ENCODE assay signal across 8 cellular contexts in genomic region chr3:101513419-101513986, GRCh38. TPM values are rescaled to one million over a fixed set of nuclear protein-coding genes. Genes with fewer than 3 reads are reported as not detected.
DNase-seq lines count a peak whose midpoint lies in the region; ATAC-seq and TF ChIP-seq lines count a peak whose summit lies in the region.

No MANE protein-coding gene starts in this region.

- H3K9me3 ChIP-seq in SU-DHL-6 (ENCODE audit: insufficient read depth, low read length), result no peaks in the 10 kb centered on the region
- no peaks in the 10 kb centered on the region for H3K9me3 ChIP-seq in esophagus muscularis mucosa
- H3K9me3 ChIP-seq in neutrophil, result no peaks in the 10 kb centered on the region

- H2AFZ ChIP-seq in SU-DHL-6 (ENCODE audit: low read depth, low read length, severe bottlenecking), result peak overlapping the region; percentile 76

- H3F3A ChIP-seq in SU-DHL-6 (ENCODE audit: insufficient read depth), result no peaks in the 10 kb centered on the region; the same call in 1 of the 2 replicates

- in situ Hi-C loops in ACHN (cut with HindIII; ENCODE audit: low pct_ligation_motif_present, low pct_unique_long_range_greater_than_20kb, low sequenced_read_pairs), result no loop called here

- TF ChIP-seq CTCF in SU-DHL-6 (IDR thresholded peaks at IDR 0.05; ENCODE audit: insufficient read depth, low read length, poor library complexity, severe bottlenecking), result no peak
- TF ChIP-seq CTCF in esophagus muscularis mucosa (IDR thresholded peaks at IDR 0.05), result no peak
- no peak for TF ChIP-seq CTCF in neutrophil (IDR thresholded peaks at IDR 0.05)

- ATAC-seq in GM18867 (IDR thresholded peaks at IDR 0.05; ENCODE audit: unreplicated experiment) (peak; percentile 36), HG03066 (IDR thresholded peaks at IDR 0.05; ENCODE audit: low read depth, unreplicated experiment) (peak; percentile 31)

- WGBS in esophagus muscularis mucosa, result 12% methylated on average over 12 of the region's 12 CpGs

- peak overlapping the region; percentile 67 for H3K4me3 ChIP-seq in SU-DHL-6 (ENCODE audit: insufficient read depth, low read length, poor library complexity, severe bottlenecking)
- H3K4me3 ChIP-seq in esophagus muscularis mucosa, result peak overlapping the region; percentile 73 to 97 (median 91)
- peak overlapping the region; percentile 72 to 74 for H3K4me3 ChIP-seq in neutrophil (ENCODE audit: low read depth in 1 of 2, low read length in 1 of 2)

- H3K27me3 ChIP-seq in SU-DHL-6 (ENCODE audit: low read length) (no peaks in the 10 kb centered on the region), esophagus muscularis mucosa (peaks cover 0 to 12% (median 0%) of the 10 kb centered on the region in 4 donors), neutrophil (peaks cover 16% of the 10 kb centered on the region)

- H3K36me3 ChIP-seq in SU-DHL-6 (ENCODE audit: low read length) (no peaks in the 10 kb centered on the region), esophagus muscularis mucosa (no peaks in the 10 kb centered on the region), neutrophil (no peaks in the 10 kb centered on the region)

- H3K27ac ChIP-seq in SU-DHL-6 (ENCODE audit: low read depth, low read length) (peak overlapping the region; percentile 44), esophagus muscularis mucosa (replicated peaks in 1 of 4) (peak overlapping the region; percentile 86 to 97 (median 96)), neutrophil (peak overlapping the region; percentile 89)

- intact Hi-C loops in esophagus muscularis mucosa (cut with DNase I), result loop anchor here (5.0 kb wide), 1 partner anchor 49 kb away; the partner anchor contains the start of gene TRMT10C

- peak overlapping the region; percentile 90 for H3K4me2 ChIP-seq in SU-DHL-6 (ENCODE audit: low read depth, low read length, poor library complexity, severe bottlenecking)

- peak overlapping the region; percentile 71 for H3K9ac ChIP-seq in SU-DHL-6 (ENCODE audit: low read length)

- H4K20me1 ChIP-seq in SU-DHL-6 (ENCODE audit: low read depth, low read length), result no peaks in the 10 kb centered on the region

- H3K4me1 ChIP-seq in esophagus muscularis mucosa (peaks cover 17 to 34% (median 26%) of the 10 kb centered on the region in 4 donors), neutrophil (ENCODE audit: control insufficient read depth in 1 of 2, insufficient read depth in 1 of 2, low read depth in 1 of 2, low read length in 1 of 2) (peaks cover 11 to 15% of the 10 kb centered on the region in 2 experiments)

- peak; percentile 66 for DNase-seq in ACHN
- DNase-seq in esophagus muscularis mucosa (ENCODE audit: extremely low spot score), result no peak
- DNase-seq in cortex of kidney (lab: John Stamatoyannopoulos, UW), result no peak
- no peak for DNase-seq in KG1 (lab: John Stamatoyannopoulos, UW)

- H3K9me2 ChIP-seq in SU-DHL-6 (replicated peaks; ENCODE audit: insufficient read depth, low read length), result no peaks in the 10 kb centered on the region

- no peak for TF ChIP-seq POLR2A in esophagus muscularis mucosa (IDR thresholded peaks at IDR 0.05; ENCODE audit: low read depth)

- H3K79me2 ChIP-seq in SU-DHL-6 (ENCODE audit: insufficient read depth, low read length), result peaks cover 13% of the 10 kb centered on the region

- no peak for TF ChIP-seq EP300 in esophagus muscularis mucosa (IDR thresholded peaks at IDR 0.05)

RNA-seq across cellular contexts. Expression of gene SENP7, which starts 0.5 kb away (rescaled TPM):
- total RNA-seq in esophagus muscularis mucosa, result 10 to 100 TPM; 13.7 to 23.3 (median 15.9) TPM

RNA-seq across cellular contexts. Expression of gene TRMT10C, which starts 48.2 kb away (rescaled TPM):
- 10 to 100 TPM; 14.4 to 21.7 (median 17.3) TPM for total RNA-seq in esophagus muscularis mucosa

Comparison
In these comparisons a context has a peak if more than half of its experiments do, and no peak if none do; other contexts are left out.
1. H3K27ac ChIP-seq: peak in every context shown above with its lines; median percentile 96 in esophagus muscularis mucosa; 89 in neutrophil; 44 in SU-DHL-6.